In genomic region chr9:116686135-116686534, GRCh38 we compare ENCODE assay signal across 9 cellular contexts. TPM values are rescaled to one million over a fixed set of nuclear protein-coding genes. Genes with fewer than 3 reads are reported as not detected.
A peak's percentile ranks its signal among the peaks of the same experiment; 100 is the strongest.
DNase-seq lines count a peak whose midpoint lies in the region; ATAC-seq and TF ChIP-seq lines count a peak whose summit lies in the region.
"Had no signal": no experiment of that assay in that cellular context is flagged by ENCODE, and none has a peak within 500 bp of the region (broad histone marks: within the 10 kb centered on the region; RNA-seq: fewer than 3 reads in every experiment).

No MANE protein-coding gene starts in this region.

- peaks cover 0 to 20% of the 10 kb centered on the region in 2 experiments; a peak in 2 of 4 replicates for H3K4me1 ChIP-seq in HCT116 (ENCODE audit: control insufficient read depth in 1 of 2, insufficient read depth in 2 of 2, low read length in 2 of 2)

- H3K36me3 Mint-ChIP-seq in CD14-positive monocyte, result no peaks in the 10 kb centered on the region
- H3K36me3 Mint-ChIP-seq in activated naive CD8-positive, alpha-beta T cell treated with anti-CD3 and anti-CD28 coated beads, Interleukin-2, amount 50 U/mL, for 24 hours (ENCODE audit: low read depth), result peaks cover 10% of the 10 kb centered on the region
- no peaks in the 10 kb centered on the region for H3K36me3 Mint-ChIP-seq in naive B cell

- H3K79me2 ChIP-seq in HCT116 (ENCODE audit: insufficient read depth, low read length), result peaks cover 37% of the 10 kb centered on the region

- ATAC-seq in HCT116 (no peak; the same call in 1 of the 2 replicates), naive B cell (ENCODE audit: low read depth in 2 of 2) (no peak), HG03439 (IDR thresholded peaks at IDR 0.05; ENCODE audit: unreplicated experiment) (no peak)
- ATAC-seq in activated naive CD8-positive, alpha-beta T cell treated with anti-CD3 and anti-CD28 coated beads, Interleukin-2, amount 50 U/mL, for 24 hours, result no peak

- no peaks in the 10 kb centered on the region for H3K9me3 ChIP-seq in HCT116 (ENCODE audit: control insufficient read depth in 1 of 2, insufficient read depth in 1 of 2, low read depth in 1 of 2, low read length in 2 of 2)

- no peak overlapping the region for H2AFZ ChIP-seq in HCT116 (ENCODE audit: low read depth, low read length, poor library complexity, severe bottlenecking)

- H3K27me3 Mint-ChIP-seq in CD14-positive monocyte (ENCODE audit: low read depth in 3 of 3), result peaks cover 14 to 25% (median 22%) of the 10 kb centered on the region in 3 donors
- H3K27me3 Mint-ChIP-seq in activated naive CD8-positive, alpha-beta T cell treated with anti-CD3 and anti-CD28 coated beads, Interleukin-2, amount 50 U/mL, for 24 hours, result no peaks in the 10 kb centered on the region
- H3K27me3 Mint-ChIP-seq in naive B cell, result no peaks in the 10 kb centered on the region

- DNase-seq in CD14-positive monocyte (ENCODE audit: low spot score) (no peak), HCT116 (ENCODE audit: low read depth, low spot score) (no peak), naive B cell (no peak), SIG-M5 treated with dmso at 0.1 percent for 504 hours (lab: John Stamatoyannopoulos, UW; ENCODE audit: unreplicated experiment) (no peak), NCI-H2227 (lab: John Stamatoyannopoulos, UW; ENCODE audit: unreplicated experiment) (no peak), MV-4-11 (lab: John Stamatoyannopoulos, UW) (no peak)
- DNase-seq in activated naive CD8-positive, alpha-beta T cell treated with anti-CD3 and anti-CD28 coated beads, Interleukin-2, amount 50 U/mL, for 24 hours, result no peak
- DNase-seq: aorta had no signal

- BruUV-seq in HCT116 (replicated peaks; lab: Mats Ljungman, UMichigan), result no TSS peak

- H3K9me3 Mint-ChIP-seq in CD14-positive monocyte (peaks cover 0 to 2% (median 0%) of the 10 kb centered on the region in 7 donors), naive B cell (peaks cover 0 to 11% (median 2%) of the 10 kb centered on the region in 7 donors)
- peaks cover 6% of the 10 kb centered on the region for H3K9me3 Mint-ChIP-seq in activated naive CD8-positive, alpha-beta T cell treated with anti-CD3 and anti-CD28 coated beads, Interleukin-2, amount 50 U/mL, for 24 hours

- TF ChIP-seq CTCF in CD14-positive monocyte (IDR thresholded peaks at IDR 0.05) (no peak), HCT116 (IDR thresholded peaks at IDR 0.05 in 2 of 3, conservative IDR thresholded peaks at IDR 0.05 in 1 of 3; ENCODE audit: borderline replicate concordance in 1 of 3, insufficient read depth in 1 of 3, low read depth in 2 of 3, low read length in 2 of 3) (no peak)

- H4K20me1 ChIP-seq in HCT116 (ENCODE audit: insufficient read depth), result 0 out of 2 replicates have a peak, but pooled peaks cover 1% of the 10 kb centered on the region

- H3K4me3 Mint-ChIP-seq in CD14-positive monocyte (peak overlapping the region; percentile 47 to 97), naive B cell (peak overlapping the region; percentile 81 to 97 (median 92))
- H3K4me3 Mint-ChIP-seq in activated naive CD8-positive, alpha-beta T cell treated with anti-CD3 and anti-CD28 coated beads, Interleukin-2, amount 50 U/mL, for 24 hours, result peak overlapping the region; percentile 88

- H3K36me3 ChIP-seq in HCT116 (ENCODE audit: control insufficient read depth in 1 of 2, insufficient read depth in 2 of 2, low read length in 2 of 2), result no peaks in the 10 kb centered on the region

- H3K4me3 ChIP-seq in HCT116 (replicated peaks in 1 of 2; ENCODE audit: low read depth in 1 of 2, low read length in 2 of 2), result peak overlapping the region; percentile 76 to 77

- H3K9me2 ChIP-seq in HCT116 (ENCODE audit: insufficient read depth), result no peaks in the 10 kb centered on the region

- H3K9ac ChIP-seq in HCT116 (ENCODE audit: low read length), result peak overlapping the region; percentile 77; the same call in 1 of the 2 replicates

- POLR2A ChIA-PET in HCT116 (lab: Charles Lee), result no interaction called here

- intact Hi-C loops in CD14-positive monocyte (cut with micrococcal nuclease) (no loop called here), HCT116 (cut with micrococcal nuclease) (no loop called here)

- H3K27ac Mint-ChIP-seq in CD14-positive monocyte, result peak overlapping the region in 1 of 7 donors; percentile 78
- H3K27ac Mint-ChIP-seq in activated naive CD8-positive, alpha-beta T cell treated with anti-CD3 and anti-CD28 coated beads, Interleukin-2, amount 50 U/mL, for 24 hours, result peak overlapping the region; percentile 86
- peak overlapping the region in 3 of 6 donors; percentile 73 to 86 (median 74) for H3K27ac Mint-ChIP-seq in naive B cell

- RAD21 ChIA-PET in HCT116 (lab: Charles Lee; ENCODE audit: low non-redundant PET in 1 of 2, low total read pairs in 2 of 2, uncharacterized antibody in 2 of 2, unreplicated experiment in 2 of 2), result no interaction called here

- peak overlapping the region; percentile 97 for H3K4me2 ChIP-seq in HCT116 (ENCODE audit: low read length)

- H3K4me1 Mint-ChIP-seq in CD14-positive monocyte (peaks cover 23% of the 10 kb centered on the region), naive B cell (peaks cover 30 to 44% (median 40%) of the 10 kb centered on the region in 3 donors)
- H3K4me1 Mint-ChIP-seq in activated naive CD8-positive, alpha-beta T cell treated with anti-CD3 and anti-CD28 coated beads, Interleukin-2, amount 50 U/mL, for 24 hours, result peaks cover 47% of the 10 kb centered on the region

- H3K27me3 ChIP-seq in HCT116 (ENCODE audit: insufficient read depth, low read length), result no peaks in the 10 kb centered on the region

- H3K27ac ChIP-seq in HCT116 (ENCODE audit: low read depth, low read length), result no peak overlapping the region

- CTCF ChIA-PET in HCT116 (lab: Charles Lee), result no interaction called here

- TF ChIP-seq RAD21 in HCT116 (IDR thresholded peaks at IDR 0.05; ENCODE audit: low read depth), result no peak

- TF ChIP-seq POLR2A in HCT116 (IDR thresholded peaks at IDR 0.05; ENCODE audit: borderline replicate concordance, extremely low read depth, insufficient read depth, insufficient read length), result no peak

TF ChIP-seq in HCT116, 20 proteins besides CTCF, POLR2A, EP300 and RAD21:
- no peak for TF ChIP-seq ZNF274 (IDR thresholded peaks at IDR 0.05; ENCODE audit: low read depth, low read length)
- TF ChIP-seq EGR1 (IDR thresholded peaks at IDR 0.05; ENCODE audit: low read depth), result no peak
- no peak for TF ChIP-seq CEBPB (IDR thresholded peaks at IDR 0.05; ENCODE audit: low read depth)
- no peak for TF ChIP-seq MAX (IDR thresholded peaks at IDR 0.05)
- no peak for TF ChIP-seq ATF3 (IDR thresholded peaks at IDR 0.05)
- TF ChIP-seq SRF (IDR thresholded peaks at IDR 0.05; ENCODE audit: low read depth), result no peak
- TF ChIP-seq POLR2AphosphoS5 (IDR thresholded peaks at IDR 0.05; ENCODE audit: low read depth, low read length), result no peak
- TF ChIP-seq SP1 (IDR thresholded peaks at IDR 0.05; ENCODE audit: low read depth), result no peak

RNA-seq across cellular contexts. Expression of gene TRIM32, which starts 1.0 kb away (rescaled TPM):
- polyA plus RNA-seq in CD14-positive monocyte, result 1 to 10 TPM; 1.3 to 1.4 TPM
- total RNA-seq in HCT116 (2021; ENCODE audit: unreplicated experiment), result 23.2 TPM
- polyA plus RNA-seq in HCT116 (2012), result 11.0 and 12.9 TPM in 2 replicates
- polyA plus RNA-seq in naive B cell (ENCODE audit: low read depth in 6 of 6), result 10 to 100 TPM in 2 of 6 donors, 1 to 10 TPM in 4; 7.1 to 11.0 (median 10.0) TPM
